ENCODE assay signal across 37 cellular contexts in the genomic region with DNA sequence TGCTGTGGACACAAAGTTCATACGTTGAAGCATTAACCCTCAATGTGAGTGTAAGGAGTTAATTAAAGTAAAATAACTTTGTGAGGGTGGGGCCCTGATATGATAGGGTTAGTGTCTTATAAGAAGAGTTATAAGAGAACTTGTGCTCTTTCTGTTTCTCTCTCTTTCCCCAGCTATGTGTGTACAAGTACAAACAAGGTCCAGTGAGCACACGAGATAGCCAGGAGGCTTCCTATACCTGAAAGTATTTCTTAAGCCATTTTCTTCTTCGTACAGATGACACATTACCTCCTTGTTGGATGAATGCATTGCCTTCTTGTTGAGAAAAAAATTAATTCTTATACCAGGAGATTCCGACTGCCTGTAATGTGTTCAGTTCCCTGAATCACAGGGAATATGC.
A peak's percentile ranks its signal among the peaks of the same experiment; 100 is the strongest.
DNase-seq lines count a peak whose midpoint lies in the region; ATAC-seq, FAIRE-seq and TF ChIP-seq lines count a peak whose summit lies in the region.
"Had no signal": no experiment of that assay in that cellular context is flagged by ENCODE, and none has a peak within 500 bp of the region (broad histone marks: within the 10 kb centered on the region; RNA-seq: fewer than 3 reads in every experiment).

No MANE protein-coding gene starts in this region.

- peaks cover 20% of the 10 kb centered on the region for H3K4me1 ChIP-seq in foreskin keratinocyte
- H3K4me1 ChIP-seq in PC-9 (replicated peaks; ENCODE audit: insufficient read depth) = peaks cover 30% of the 10 kb centered on the region
- peaks cover 6% of the 10 kb centered on the region for H3K4me1 ChIP-seq in effector memory CD4-positive, alpha-beta T cell (ENCODE audit: control insufficient read depth, insufficient read depth, low read length, poor library complexity, severe bottlenecking)
- H3K4me1 ChIP-seq: BE2C, Caco-2 had no signal

- FAIRE-seq in bronchial epithelial cell (lab: Jason Lieb, UNC) = no peak
- FAIRE-seq: A204.1, A549, D721Med had no signal

- no peak overlapping the region for H3K4me2 ChIP-seq in PC-9
- H3K4me2 ChIP-seq: A549; BLaER1; BLaER1 treated with 17β-estradiol and CSF1 and Interleukin-3, amounts not matched to agents 10 nM and 100 nM had no signal

- H3K27me3 ChIP-seq in bronchial epithelial cell (ENCODE audit: control insufficient read depth, insufficient read depth, low read length) (no peaks in the 10 kb centered on the region), foreskin keratinocyte (no peaks in the 10 kb centered on the region), PC-9 (ENCODE audit: insufficient read depth, low read depth) (no peaks in the 10 kb centered on the region)
- H3K27me3 ChIP-seq in effector memory CD4-positive, alpha-beta T cell (replicated peaks; ENCODE audit: control insufficient read depth, insufficient read depth, low read length, poor library complexity, severe bottlenecking) = no peaks in the 10 kb centered on the region
- H3K27me3 ChIP-seq: BE2C; BLaER1; BLaER1 treated with 17β-estradiol and CSF1 and Interleukin-3, amounts not matched to agents 10 nM and 100 nM had no signal

- H3K9me3 ChIP-seq in PC-9 (ENCODE audit: insufficient read depth, low read depth) = no peaks in the 10 kb centered on the region
- no peaks in the 10 kb centered on the region for H3K9me3 ChIP-seq in effector memory CD4-positive, alpha-beta T cell (ENCODE audit: control insufficient read depth, low read length)
- H3K9me3 ChIP-seq: A549; BE2C; BLaER1; BLaER1 treated with 17β-estradiol and CSF1 and Interleukin-3, amounts not matched to agents 10 nM and 100 nM; Caco-2 had no signal

- no peak overlapping the region for H2AFZ ChIP-seq in PC-9

- H3K9me2 ChIP-seq in PC-9 (ENCODE audit: insufficient read depth) = no peaks in the 10 kb centered on the region

- peaks cover 13% of the 10 kb centered on the region; the same call in 1 of the 2 replicates for H3F3A ChIP-seq in PC-9 (ENCODE audit: insufficient read depth, low read depth)

- no peaks in the 10 kb centered on the region for H3K9me3 Mint-ChIP-seq in activated naive CD4-positive, alpha-beta T cell treated with anti-CD3 and anti-CD28 coated beads, Interleukin-2, amount 10 ng/mL, durations not matched to agents 7 days and 5 days
- H3K9me3 Mint-ChIP-seq: CD4-positive, alpha-beta memory T cell; CD4-positive, alpha-beta T cell; CD4-positive, CD25-positive, alpha-beta regulatory T cell; CD8-positive, alpha-beta memory T cell; CD8-positive, alpha-beta T cell had no signal

- H3K4me3 Mint-ChIP-seq in activated naive CD4-positive, alpha-beta T cell treated with anti-CD3 and anti-CD28 coated beads, Interleukin-2, amount 10 ng/mL, durations not matched to agents 7 days and 5 days = no peak overlapping the region
- H3K4me3 Mint-ChIP-seq: B cell; CD14-positive monocyte; CD4-positive, alpha-beta memory T cell; CD4-positive, alpha-beta T cell; CD4-positive, CD25-positive, alpha-beta regulatory T cell; CD8-positive, alpha-beta memory T cell; CD8-positive, alpha-beta T cell had no signal

- H3K27ac Mint-ChIP-seq in activated naive CD4-positive, alpha-beta T cell treated with anti-CD3 and anti-CD28 coated beads, Interleukin-2, amount 10 ng/mL, durations not matched to agents 7 days and 5 days = no peak overlapping the region
- H3K27ac Mint-ChIP-seq: B cell; CD14-positive monocyte; CD4-positive, alpha-beta memory T cell; CD4-positive, alpha-beta T cell; CD8-positive, alpha-beta memory T cell; CD8-positive, alpha-beta T cell had no signal

- no peak overlapping the region for H3K27ac ChIP-seq in foreskin keratinocyte
- H3K27ac ChIP-seq in PC-9 = no peak overlapping the region
- H3K27ac ChIP-seq in effector memory CD4-positive, alpha-beta T cell (ENCODE audit: insufficient read depth, low read length, poor library complexity, severe bottlenecking) = no peak overlapping the region
- H3K27ac ChIP-seq: 22Rv1; A549; BLaER1; BLaER1 treated with 17β-estradiol and CSF1 and Interleukin-3, amounts not matched to agents 10 nM and 100 nM; C4-2B had no signal

- CTCF ChIA-PET in PC-9 (lab: Charles Lee) = no interaction called here
- CTCF ChIA-PET in activated naive CD4-positive, alpha-beta T cell treated with anti-CD3 and anti-CD28 coated beads, Interleukin-2, amount 10 ng/mL, durations not matched to agents 7 days and 5 days (lab: Charles Lee) = no interaction called here

- POLR2A ChIA-PET in PC-9 (lab: Charles Lee; ENCODE audit: unreplicated experiment) = no interaction called here

- no peaks in the 10 kb centered on the region for H3K36me3 Mint-ChIP-seq in activated naive CD4-positive, alpha-beta T cell treated with anti-CD3 and anti-CD28 coated beads, Interleukin-2, amount 10 ng/mL, durations not matched to agents 7 days and 5 days
- H3K36me3 Mint-ChIP-seq: CD14-positive monocyte; CD4-positive, alpha-beta memory T cell; CD4-positive, CD25-positive, alpha-beta regulatory T cell; CD8-positive, alpha-beta memory T cell; CD8-positive, alpha-beta T cell had no signal

- no peak for ATAC-seq in foreskin keratinocyte
- ATAC-seq: A549; CD8-positive, alpha-beta T cell had no signal

- DNase-seq in RPMI8226 (peak; percentile 11), bronchial epithelial cell (ENCODE audit: low read depth) (peak; percentile 45), epithelial cell of esophagus (ENCODE audit: low read depth) (peak; percentile 59), foreskin keratinocyte (peak; percentile 42 to 73), PC-9 (no peak), islet precursor cell (no peak)
- DNase-seq in activated naive CD4-positive, alpha-beta T cell treated with anti-CD3 and anti-CD28 coated beads, Interleukin-2, amount 10 ng/mL, durations not matched to agents 7 days and 5 days = no peak
- DNase-seq in effector memory CD4-positive, alpha-beta T cell = no peak
- DNase-seq: 8988T; ACHN; AML-193; BE2C; C1 segment of cervical spinal cord; Caco-2; Calu3; CD4-positive, alpha-beta memory T cell; CD4-positive, alpha-beta T cell; CD4-positive, CD25-positive, alpha-beta regulatory T cell; CD8-positive, alpha-beta memory T cell; CD8-positive, alpha-beta T cell; COR-L47; DMS 273 treated with DMSO at 0.1 percent for 48 hours; DMS153; DMS53; DMS79; DMS79 treated with DMSO at 0.1 percent for 48 hours; DND-41; EL had no signal

- BruUV-seq in PC-9 (replicated peaks; lab: Mats Ljungman, UMichigan) = no TSS peak

- H4K20me1 ChIP-seq in PC-9 (ENCODE audit: insufficient read depth) = no peaks in the 10 kb centered on the region
- H4K20me1 ChIP-seq: BLaER1; BLaER1 treated with 17β-estradiol and CSF1 and Interleukin-3, amounts not matched to agents 10 nM and 100 nM had no signal

- H3K27me3 Mint-ChIP-seq in activated naive CD4-positive, alpha-beta T cell treated with anti-CD3 and anti-CD28 coated beads, Interleukin-2, amount 10 ng/mL, durations not matched to agents 7 days and 5 days = peaks cover 4% of the 10 kb centered on the region
- H3K27me3 Mint-ChIP-seq: B cell; CD4-positive, alpha-beta memory T cell; CD4-positive, alpha-beta T cell; CD8-positive, alpha-beta memory T cell had no signal

- intact Hi-C loops in PC-9 (cut with micrococcal nuclease; ENCODE audit: unreplicated experiment) = no loop called here

- H3K79me2 ChIP-seq in PC-9 (ENCODE audit: low read depth) = no peaks in the 10 kb centered on the region

- TF ChIP-seq CTCF in bronchial epithelial cell (IDR thresholded peaks at IDR 0.05; ENCODE audit: insufficient read depth, low read length, severe bottlenecking) (no peak), epithelial cell of esophagus (IDR thresholded peaks at IDR 0.05; ENCODE audit: insufficient read depth, low read depth, low read length, missing control alignments) (no peak), foreskin keratinocyte (conservative IDR thresholded peaks at IDR 0.05) (no peak), PC-9 (conservative IDR thresholded peaks at IDR 0.05) (no peak)

- H3K4me3 ChIP-seq in bronchial epithelial cell (ENCODE audit: low read depth, low read length) (no peak overlapping the region), epithelial cell of esophagus (ENCODE audit: low read length) (no peak overlapping the region), PC-9 (no peak overlapping the region)
- no peak overlapping the region for H3K4me3 ChIP-seq in effector memory CD4-positive, alpha-beta T cell (ENCODE audit: insufficient read depth, low read depth, low read length, poor library complexity, severe bottlenecking)
- H3K4me3 ChIP-seq: A549; BLaER1; BLaER1 treated with 17β-estradiol and CSF1 and Interleukin-3, amounts not matched to agents 10 nM and 100 nM had no signal

- peaks cover 9% of the 10 kb centered on the region for H3K4me1 Mint-ChIP-seq in activated naive CD4-positive, alpha-beta T cell treated with anti-CD3 and anti-CD28 coated beads, Interleukin-2, amount 10 ng/mL, durations not matched to agents 7 days and 5 days
- H3K4me1 Mint-ChIP-seq: B cell, CD14-positive monocyte had no signal

- H3K36me3 ChIP-seq in bronchial epithelial cell (ENCODE audit: control insufficient read depth, insufficient read depth, low read length) = no peaks in the 10 kb centered on the region
- no peaks in the 10 kb centered on the region for H3K36me3 ChIP-seq in PC-9 (ENCODE audit: low read depth)
- H3K36me3 ChIP-seq in effector memory CD4-positive, alpha-beta T cell (ENCODE audit: control insufficient read depth, insufficient read depth, low read length) = no peaks in the 10 kb centered on the region
- H3K36me3 ChIP-seq: BE2C; BLaER1; BLaER1 treated with 17β-estradiol and CSF1 and Interleukin-3, amounts not matched to agents 10 nM and 100 nM had no signal

Comparison
In these comparisons a context has a peak if more than half of its experiments do, and no peak if none do; other contexts are left out.
1. DNase-seq: peak in RPMI8226 (single experiment), bronchial epithelial cell (single experiment), epithelial cell of esophagus (single experiment) and foreskin keratinocyte (2 of 2); none in PC-9 (0 of 2), activated naive CD4-positive, alpha-beta T cell treated with anti-CD3 and anti-CD28 coated beads, Interleukin-2, amount 10 ng/mL, durations not matched to agents 7 days and 5 days (single experiment), islet precursor cell (single experiment) and effector memory CD4-positive, alpha-beta T cell (0 of 3).